Comparison of ENCODE assay signal across 19 cellular contexts in the genomic region with DNA sequence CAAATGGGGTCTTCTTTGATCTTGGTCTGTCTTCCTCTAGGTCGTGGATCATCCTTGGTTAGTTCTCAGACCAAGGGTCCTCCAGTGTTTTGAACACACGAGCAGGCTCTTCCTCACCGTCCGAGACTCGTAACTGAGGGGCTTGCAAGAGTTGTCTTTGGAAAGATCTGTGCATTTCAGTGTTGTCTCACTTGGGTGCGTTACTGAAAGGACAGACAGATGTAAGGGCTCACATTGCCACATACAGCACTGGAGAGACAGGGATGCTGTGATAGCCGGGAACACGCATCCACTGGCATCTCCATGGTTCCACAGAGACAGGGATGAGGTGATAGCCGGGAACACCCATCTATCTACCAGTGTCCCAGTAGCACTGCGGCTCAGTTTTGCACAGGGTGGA. TPM values are rescaled to one million over a fixed set of nuclear protein-coding genes. Genes with fewer than 3 reads are reported as not detected.
A peak's percentile ranks its signal among the peaks of the same experiment; 100 is the strongest.
DNase-seq lines count a peak whose midpoint lies in the region; ATAC-seq and TF ChIP-seq lines count a peak whose summit lies in the region.
"Had no signal": no experiment of that assay in that cellular context is flagged by ENCODE, and none has a peak within 500 bp of the region (broad histone marks: within the 10 kb centered on the region; RNA-seq: fewer than 3 reads in every experiment).

No MANE protein-coding gene starts in this region.

- peaks cover 3% of the 10 kb centered on the region for H3K36me3 Mint-ChIP-seq in T-helper 1 cell treated with Interleukin-12 subunit alpha and Interleukin-12 subunit beta and Interleukin-4 antibody, amounts not matched to agents 30 μg/mL and 1 μg/mL, for 36 hours (ENCODE audit: low read depth)
- H3K36me3 Mint-ChIP-seq in neural crest cell (ENCODE audit: low read depth) = no peaks in the 10 kb centered on the region
- peaks cover 5% of the 10 kb centered on the region for H3K36me3 Mint-ChIP-seq in activated T-helper 1 cell treated with anti-CD3 and anti-CD28 coated beads, Interleukin-12 subunit alpha, Interleukin-12 subunit beta, Interleukin-2, Interleukin-4 antibody, amounts not matched to agents 30 ng/mL and 10 ng/mL and 1 ng/mL, durations not matched to agents 14 hours and 24 hours and 36 hours (ENCODE audit: low read depth)
- H3K36me3 Mint-ChIP-seq: CD4-positive, alpha-beta memory T cell had no signal

- no peak overlapping the region for H3K4me3 Mint-ChIP-seq in T-helper 1 cell treated with Interleukin-12 subunit alpha and Interleukin-12 subunit beta and Interleukin-4 antibody, amounts not matched to agents 30 μg/mL and 1 μg/mL, for 36 hours
- no peak overlapping the region for H3K4me3 Mint-ChIP-seq in stimulated activated naive CD8-positive, alpha-beta T cell treated with anti-CD3 and anti-CD28 coated beads, Interleukin-15, amount 100 ng/mL, for 72 hours
- no peak overlapping the region for H3K4me3 Mint-ChIP-seq in neural crest cell
- no peak overlapping the region for H3K4me3 Mint-ChIP-seq in activated T-helper 1 cell treated with anti-CD3 and anti-CD28 coated beads, Interleukin-12 subunit alpha, Interleukin-12 subunit beta, Interleukin-2, Interleukin-4 antibody, amounts not matched to agents 30 ng/mL and 10 ng/mL and 1 ng/mL, durations not matched to agents 14 hours and 24 hours and 36 hours
- H3K4me3 Mint-ChIP-seq: CD4-positive, alpha-beta memory T cell; HFFc6 had no signal

- H3K27me3 Mint-ChIP-seq in T-helper 1 cell treated with Interleukin-12 subunit alpha and Interleukin-12 subunit beta and Interleukin-4 antibody, amounts not matched to agents 30 μg/mL and 1 μg/mL, for 36 hours (ENCODE audit: low read depth) = peaks cover 8% of the 10 kb centered on the region
- no peaks in the 10 kb centered on the region for H3K27me3 Mint-ChIP-seq in stimulated activated naive CD8-positive, alpha-beta T cell treated with anti-CD3 and anti-CD28 coated beads, Interleukin-15, amount 100 ng/mL, for 72 hours
- H3K27me3 Mint-ChIP-seq in neural crest cell (ENCODE audit: low read depth) = no peaks in the 10 kb centered on the region
- H3K27me3 Mint-ChIP-seq in activated T-helper 1 cell treated with anti-CD3 and anti-CD28 coated beads, Interleukin-12 subunit alpha, Interleukin-12 subunit beta, Interleukin-2, Interleukin-4 antibody, amounts not matched to agents 30 ng/mL and 10 ng/mL and 1 ng/mL, durations not matched to agents 14 hours and 24 hours and 36 hours (ENCODE audit: insufficient read depth) = no peaks in the 10 kb centered on the region
- H3K27me3 Mint-ChIP-seq: CD4-positive, alpha-beta memory T cell had no signal

- no peak for TF ChIP-seq CTCF in neural crest cell (conservative IDR thresholded peaks at IDR 0.05)

- no peak for DNase-seq in T-helper 1 cell
- no peak for DNase-seq in stimulated activated naive CD8-positive, alpha-beta T cell treated with anti-CD3 and anti-CD28 coated beads, Interleukin-15, Interleukin-2, amounts not matched to agents 100 U/mL and 50 U/mL, for 24 hours
- DNase-seq in stimulated activated naive CD8-positive, alpha-beta T cell treated with anti-CD3 and anti-CD28 coated beads, Interleukin-15, amount 100 ng/mL, for 72 hours = no peak
- DNase-seq in neural crest cell (ENCODE audit: low read depth, low spot score) = no peak
- no peak for DNase-seq in 8988T
- no peak for DNase-seq in activated T-helper 1 cell treated with anti-CD3 and anti-CD28 coated beads, Interleukin-12 subunit alpha, Interleukin-12 subunit beta, Interleukin-2, Interleukin-4 antibody, amounts not matched to agents 30 ng/mL and 10 ng/mL and 1 ng/mL, durations not matched to agents 14 hours and 24 hours and 36 hours (ENCODE audit: low spot score)
- DNase-seq: CD4-positive, alpha-beta memory T cell; DND-41; HFFc6; NCI-H1105 treated with DMSO at 0.1 percent for 48 hours; NCI-H2081 treated with DMSO at 0.1 percent for 48 hours; NCI-H2171 treated with DMSO at 0.1 percent for 48 hours; NCI-H446 treated with DMSO at 0.1 percent for 48 hours; NCI-H526 treated with DMSO at 0.1 percent for 48 hours; OCI-M1; SJCRH30 had no signal

- H3K4me1 Mint-ChIP-seq in T-helper 1 cell treated with Interleukin-12 subunit alpha and Interleukin-12 subunit beta and Interleukin-4 antibody, amounts not matched to agents 30 μg/mL and 1 μg/mL, for 36 hours (ENCODE audit: low read depth) = peaks cover 16% of the 10 kb centered on the region
- H3K4me1 Mint-ChIP-seq in stimulated activated naive CD8-positive, alpha-beta T cell treated with anti-CD3 and anti-CD28 coated beads, Interleukin-15, amount 100 ng/mL, for 72 hours = peaks cover 14% of the 10 kb centered on the region
- no peaks in the 10 kb centered on the region for H3K4me1 Mint-ChIP-seq in neural crest cell
- H3K4me1 Mint-ChIP-seq in activated T-helper 1 cell treated with anti-CD3 and anti-CD28 coated beads, Interleukin-12 subunit alpha, Interleukin-12 subunit beta, Interleukin-2, Interleukin-4 antibody, amounts not matched to agents 30 ng/mL and 10 ng/mL and 1 ng/mL, durations not matched to agents 14 hours and 24 hours and 36 hours (ENCODE audit: low read depth) = peaks cover 24% of the 10 kb centered on the region

- no peaks in the 10 kb centered on the region for H3K9me3 Mint-ChIP-seq in T-helper 1 cell treated with Interleukin-12 subunit alpha and Interleukin-12 subunit beta and Interleukin-4 antibody, amounts not matched to agents 30 μg/mL and 1 μg/mL, for 36 hours
- no peaks in the 10 kb centered on the region for H3K9me3 Mint-ChIP-seq in stimulated activated naive CD8-positive, alpha-beta T cell treated with anti-CD3 and anti-CD28 coated beads, Interleukin-15, amount 100 ng/mL, for 72 hours
- H3K9me3 Mint-ChIP-seq in neural crest cell = no peaks in the 10 kb centered on the region
- H3K9me3 Mint-ChIP-seq in activated T-helper 1 cell treated with anti-CD3 and anti-CD28 coated beads, Interleukin-12 subunit alpha, Interleukin-12 subunit beta, Interleukin-2, Interleukin-4 antibody, amounts not matched to agents 30 ng/mL and 10 ng/mL and 1 ng/mL, durations not matched to agents 14 hours and 24 hours and 36 hours = no peaks in the 10 kb centered on the region
- H3K9me3 Mint-ChIP-seq: CD4-positive, alpha-beta memory T cell had no signal

- ATAC-seq in stimulated activated naive CD8-positive, alpha-beta T cell treated with anti-CD3 and anti-CD28 coated beads, Interleukin-15, Interleukin-2, amounts not matched to agents 100 U/mL and 50 U/mL, for 24 hours = peak; percentile 11
- no peak for ATAC-seq in stimulated activated naive CD8-positive, alpha-beta T cell treated with anti-CD3 and anti-CD28 coated beads, Interleukin-15, amount 100 ng/mL, for 72 hours
- ATAC-seq in HG02938 (IDR thresholded peaks at IDR 0.05; ENCODE audit: unreplicated experiment) = no peak
- ATAC-seq: GM12878 had no signal

- intact Hi-C loops in activated T-helper 1 cell treated with anti-CD3 and anti-CD28 coated beads, Interleukin-12 subunit alpha, Interleukin-12 subunit beta, Interleukin-2, Interleukin-4 antibody, amounts not matched to agents 30 ng/mL and 10 ng/mL and 1 ng/mL, durations not matched to agents 14 hours and 24 hours and 36 hours (cut with micrococcal nuclease) = no loop called here

- peak overlapping the region; percentile 15 for H3K27ac Mint-ChIP-seq in T-helper 1 cell treated with Interleukin-12 subunit alpha and Interleukin-12 subunit beta and Interleukin-4 antibody, amounts not matched to agents 30 μg/mL and 1 μg/mL, for 36 hours
- H3K27ac Mint-ChIP-seq in stimulated activated naive CD8-positive, alpha-beta T cell treated with anti-CD3 and anti-CD28 coated beads, Interleukin-15, amount 100 ng/mL, for 72 hours = no peak overlapping the region
- peak overlapping the region; percentile 63 for H3K27ac Mint-ChIP-seq in neural crest cell (ENCODE audit: unreplicated experiment)
- H3K27ac Mint-ChIP-seq in activated T-helper 1 cell treated with anti-CD3 and anti-CD28 coated beads, Interleukin-12 subunit alpha, Interleukin-12 subunit beta, Interleukin-2, Interleukin-4 antibody, amounts not matched to agents 30 ng/mL and 10 ng/mL and 1 ng/mL, durations not matched to agents 14 hours and 24 hours and 36 hours = no peak overlapping the region
- H3K27ac Mint-ChIP-seq: HFFc6 had no signal

RNA-seq across cellular contexts. Expression of gene GLB1L2, which starts 15.7 kb away (rescaled TPM):
- 15.4 TPM in 2 replicates for total RNA-seq in neural crest cell
- total RNA-seq in activated T-helper 1 cell treated with anti-CD3 and anti-CD28 coated beads, Interleukin-12 subunit alpha, Interleukin-12 subunit beta, Interleukin-2, Interleukin-4 antibody, amounts not matched to agents 30 ng/mL and 10 ng/mL and 1 ng/mL, durations not matched to agents 14 hours and 24 hours and 36 hours = 8.9 and 11.5 TPM in 2 replicates
- total RNA-seq: HFFc6, SJCRH30 had no signal

Comparison
In these comparisons a context has a peak if more than half of its experiments do, and no peak if none do; other contexts are left out.
1. H3K27ac Mint-ChIP-seq: peak in T-helper 1 cell treated with Interleukin-12 subunit alpha and Interleukin-12 subunit beta and Interleukin-4 antibody, amounts not matched to agents 30 μg/mL and 1 μg/mL, for 36 hours (single experiment) and neural crest cell (single experiment); none in stimulated activated naive CD8-positive, alpha-beta T cell treated with anti-CD3 and anti-CD28 coated beads, Interleukin-15, amount 100 ng/mL, for 72 hours (0 of 2) and activated T-helper 1 cell treated with anti-CD3 and anti-CD28 coated beads, Interleukin-12 subunit alpha, Interleukin-12 subunit beta, Interleukin-2, Interleukin-4 antibody, amounts not matched to agents 30 ng/mL and 10 ng/mL and 1 ng/mL, durations not matched to agents 14 hours and 24 hours and 36 hours (single experiment).